Comparison of ENCODE assay signal across 1 cellular context in genomic region chr11:39724404-39724803, GRCh38.
TF ChIP-seq lines count a peak whose summit lies in the region.

No MANE protein-coding gene starts in this region.

TF ChIP-seq in GM23338, 12 proteins besides CTCF, POLR2A, EP300 and RAD21 (continued from another document):
- TF ChIP-seq ZNF462 (CRISPR knock-in tag; IDR thresholded peaks at IDR 0.05) (no peak), EZH2 (IDR thresholded peaks at IDR 0.05; ENCODE audit: low read depth, unreplicated experiment) (no peak), ZNF114 (CRISPR knock-in tag; IDR thresholded peaks at IDR 0.05) (no peak), NANOG (IDR thresholded peaks at IDR 0.05; ENCODE audit: borderline replicate concordance) (no peak), STAT1 (IDR thresholded peaks at IDR 0.05; ENCODE audit: unreplicated experiment) (no peak), ETS1 (IDR thresholded peaks at IDR 0.05) (no peak), REST (IDR thresholded peaks at IDR 0.05; ENCODE audit: unreplicated experiment) (no peak)
